30 cellular contexts compared by ENCODE assay signal in genomic region chr7:74001150-74001494, GRCh38. TPM values are rescaled to one million over a fixed set of nuclear protein-coding genes. Genes with fewer than 3 reads are reported as not detected.
DNase-seq lines count a peak whose midpoint lies in the region; ATAC-seq and TF ChIP-seq lines count a peak whose summit lies in the region.
"Had no signal": no experiment of that assay in that cellular context is flagged by ENCODE, and none has a peak within 500 bp of the region (broad histone marks: within the 10 kb centered on the region; RNA-seq: fewer than 3 reads in every experiment).

No MANE protein-coding gene starts in this region.

- 59% methylated on average over 4 of the region's 4 CpGs; no CpG with 5 or more reads in 1 of the 2 donors for WGBS in transverse colon (ENCODE audit: low coverage in 1 of 2), 2 donors

- in situ Hi-C loops in transverse colon (cut with MboI; ENCODE audit: low pct_ligation_motif_present in 1 of 4, low pct_unique_long_range_greater_than_20kb in 1 of 4, low sequenced_read_pairs in 3 of 4) (loop anchor here in 1 of 4 donors (25.0 kb wide), 1 partner anchor 114 kb away; no protein-coding TSS in a partner anchor), HAP-1 (cut with MboI; ENCODE audit: low sequenced_read_pairs) (no loop called here)

- no peak overlapping the region for H3K4me3 Mint-ChIP-seq in activated CD8-positive, alpha-beta T cell treated with anti-CD3 and anti-CD28 coated beads, Interleukin-2, amount 10 ng/mL, durations not matched to agents 7 days and 5 days
- no peak overlapping the region for H3K4me3 Mint-ChIP-seq in activated CD8-positive, alpha-beta T cell treated with anti-CD3 and anti-CD28 coated beads for 36 hours
- H3K4me3 Mint-ChIP-seq in neural crest cell: no peak overlapping the region
- H3K4me3 Mint-ChIP-seq: activated CD4-positive, alpha-beta T cell treated with anti-CD3 and anti-CD28 coated beads, Interleukin-2, amount 10 ng/mL, durations not matched to agents 24 days and 14 days; activated T-cell treated with anti-CD3 and anti-CD28 coated beads, Interleukin-2, amount 50 U/mL, for 4 hours; T-cell had no signal

- CTCF ChIA-PET in activated CD8-positive, alpha-beta T cell treated with anti-CD3 and anti-CD28 coated beads, Interleukin-2, amount 10 ng/mL, durations not matched to agents 7 days and 5 days (lab: Charles Lee): no interaction called here
- CTCF ChIA-PET in activated CD8-positive, alpha-beta T cell treated with anti-CD3 and anti-CD28 coated beads for 36 hours (lab: Charles Lee): no interaction called here

- peak overlapping the region; percentile 55 to 71 (median 58) for H3K27ac ChIP-seq in transverse colon
- H3K27ac ChIP-seq: 22Rv1, C4-2B, gastrocnemius medialis, neutrophil had no signal

- H3K27ac Mint-ChIP-seq in activated CD8-positive, alpha-beta T cell treated with anti-CD3 and anti-CD28 coated beads, Interleukin-2, amount 10 ng/mL, durations not matched to agents 7 days and 5 days: peak overlapping the region; percentile 30
- no peak overlapping the region for H3K27ac Mint-ChIP-seq in activated CD8-positive, alpha-beta T cell treated with anti-CD3 and anti-CD28 coated beads for 36 hours
- H3K27ac Mint-ChIP-seq in neural crest cell (ENCODE audit: unreplicated experiment): peak overlapping the region; percentile 19
- H3K27ac Mint-ChIP-seq: activated CD4-positive, alpha-beta T cell treated with anti-CD3 and anti-CD28 coated beads, Interleukin-2, amount 10 ng/mL, durations not matched to agents 24 days and 14 days; progenitor cell of endocrine pancreas; T-cell had no signal

- intact Hi-C loops in activated CD8-positive, alpha-beta T cell treated with anti-CD3 and anti-CD28 coated beads for 36 hours (cut with micrococcal nuclease): no loop called here
- intact Hi-C loops in transverse colon (cut with DNase I; ENCODE audit: low total_unique reads): no loop called here

- H3K27me3 Mint-ChIP-seq in activated CD8-positive, alpha-beta T cell treated with anti-CD3 and anti-CD28 coated beads, Interleukin-2, amount 10 ng/mL, durations not matched to agents 7 days and 5 days (ENCODE audit: low read depth): no peaks in the 10 kb centered on the region
- peaks cover 12% of the 10 kb centered on the region for H3K27me3 Mint-ChIP-seq in activated CD8-positive, alpha-beta T cell treated with anti-CD3 and anti-CD28 coated beads for 36 hours
- no peaks in the 10 kb centered on the region for H3K27me3 Mint-ChIP-seq in neural crest cell (ENCODE audit: low read depth)

- H3K9me3 ChIP-seq in transverse colon: no peaks in the 10 kb centered on the region
- no peaks in the 10 kb centered on the region for H3K9me3 ChIP-seq in HAP-1
- H3K9me3 ChIP-seq: gastrocnemius medialis, neutrophil had no signal

- H3K9me3 Mint-ChIP-seq in activated CD8-positive, alpha-beta T cell treated with anti-CD3 and anti-CD28 coated beads, Interleukin-2, amount 10 ng/mL, durations not matched to agents 7 days and 5 days (ENCODE audit: insufficient read depth): no peaks in the 10 kb centered on the region
- H3K9me3 Mint-ChIP-seq in activated CD8-positive, alpha-beta T cell treated with anti-CD3 and anti-CD28 coated beads for 36 hours: no peaks in the 10 kb centered on the region
- H3K9me3 Mint-ChIP-seq in neural crest cell: no peaks in the 10 kb centered on the region
- H3K9me3 Mint-ChIP-seq: activated T-cell treated with anti-CD3 and anti-CD28 coated beads, Interleukin-2, amount 50 U/mL, for 4 hours; T-cell had no signal

- no peak for DNase-seq in activated CD8-positive, alpha-beta T cell treated with anti-CD3 and anti-CD28 coated beads, Interleukin-2, amount 10 ng/mL, durations not matched to agents 7 days and 5 days
- no peak for DNase-seq in activated CD8-positive, alpha-beta T cell treated with anti-CD3 and anti-CD28 coated beads for 36 hours
- DNase-seq in ecto neural progenitor cell (ENCODE audit: low spot score) (peak; percentile 32), neural crest cell (ENCODE audit: low read depth, low spot score) (no peak), transverse colon (no peak), HAP-1 (ENCODE audit: low spot score in 2 of 2) (no peak), germinal center (ENCODE audit: low spot score) (no peak)
- DNase-seq: activated CD4-positive, alpha-beta T cell treated with anti-CD3 and anti-CD28 coated beads, Interleukin-2, amount 10 ng/mL, durations not matched to agents 24 days and 14 days; activated T-cell treated with anti-CD3 and anti-CD28 coated beads, Interleukin-2, amount 50 U/mL, for 4 hours; central memory CD4-positive, alpha-beta T cell; COR-L47; dermis blood vessel endothelial cell; gastrocnemius medialis; hypothalamus; left colon; NCI-H1105 treated with DMSO at 0.1 percent for 48 hours; NCI-H187 treated with DMSO at 0.1 percent for 48 hours; NCI-H2171; NCI-H510A; RPMI8226; stimulated activated CD4-positive, alpha-beta T cell treated with anti-CD3 and anti-CD28 coated beads, Interleukin-4, amount 100 ng/mL, for 4 hours; substantia nigra; T-cell had no signal

- H3K27me3 ChIP-seq in transverse colon (no peaks in the 10 kb centered on the region), HAP-1 (ENCODE audit: low read depth) (no peaks in the 10 kb centered on the region)
- H3K27me3 ChIP-seq: gastrocnemius medialis had no signal

- no peak for TF ChIP-seq EP300 in transverse colon (IDR thresholded peaks at IDR 0.05; ENCODE audit: low read depth)

- H3K4me1 Mint-ChIP-seq in activated CD8-positive, alpha-beta T cell treated with anti-CD3 and anti-CD28 coated beads, Interleukin-2, amount 10 ng/mL, durations not matched to agents 7 days and 5 days (ENCODE audit: low read depth): peaks cover 24% of the 10 kb centered on the region
- peaks cover 5% of the 10 kb centered on the region for H3K4me1 Mint-ChIP-seq in activated CD8-positive, alpha-beta T cell treated with anti-CD3 and anti-CD28 coated beads for 36 hours (ENCODE audit: low read depth)
- H3K4me1 Mint-ChIP-seq in neural crest cell: no peaks in the 10 kb centered on the region

- no peak for TF ChIP-seq CTCF in activated CD8-positive, alpha-beta T cell treated with anti-CD3 and anti-CD28 coated beads for 36 hours (IDR thresholded peaks at IDR 0.05)
- TF ChIP-seq CTCF in neural crest cell (conservative IDR thresholded peaks at IDR 0.05): no peak
- no peak for TF ChIP-seq CTCF in transverse colon (IDR thresholded peaks at IDR 0.05)

- no peak overlapping the region for H3K4me3 ChIP-seq in transverse colon
- no peak overlapping the region for H3K4me3 ChIP-seq in HAP-1
- H3K4me3 ChIP-seq: gastrocnemius medialis had no signal

- no peak for TF ChIP-seq POLR2A in transverse colon (IDR thresholded peaks at IDR 0.05)

- H3K4me1 ChIP-seq in transverse colon (peaks cover 0 to 32% (median 26%) of the 10 kb centered on the region in 4 donors), HAP-1 (no peaks in the 10 kb centered on the region)

- H3K36me3 Mint-ChIP-seq in activated CD8-positive, alpha-beta T cell treated with anti-CD3 and anti-CD28 coated beads, Interleukin-2, amount 10 ng/mL, durations not matched to agents 7 days and 5 days (ENCODE audit: low read depth): no peaks in the 10 kb centered on the region
- no peaks in the 10 kb centered on the region for H3K36me3 Mint-ChIP-seq in activated CD8-positive, alpha-beta T cell treated with anti-CD3 and anti-CD28 coated beads for 36 hours (ENCODE audit: low read depth)
- no peaks in the 10 kb centered on the region for H3K36me3 Mint-ChIP-seq in neural crest cell (ENCODE audit: low read depth)
- H3K36me3 Mint-ChIP-seq: T-cell had no signal

- POLR2A ChIA-PET in activated CD8-positive, alpha-beta T cell treated with anti-CD3 and anti-CD28 coated beads, Interleukin-2, amount 10 ng/mL, durations not matched to agents 7 days and 5 days (lab: Charles Lee): no interaction called here
- POLR2A ChIA-PET in activated CD8-positive, alpha-beta T cell treated with anti-CD3 and anti-CD28 coated beads for 36 hours (lab: Charles Lee): no interaction called here

- H3K36me3 ChIP-seq in transverse colon (no peaks in the 10 kb centered on the region), HAP-1 (replicated peaks) (no peaks in the 10 kb centered on the region)
- H3K36me3 ChIP-seq: gastrocnemius medialis, neutrophil had no signal

- ATAC-seq in activated CD8-positive, alpha-beta T cell treated with anti-CD3 and anti-CD28 coated beads, Interleukin-2, amount 10 ng/mL, durations not matched to agents 7 days and 5 days: no peak
- ATAC-seq in activated CD8-positive, alpha-beta T cell treated with anti-CD3 and anti-CD28 coated beads for 36 hours: no peak
- no peak for ATAC-seq in GM18498 (IDR thresholded peaks at IDR 0.05; ENCODE audit: unreplicated experiment)
- ATAC-seq: activated T-cell treated with anti-CD3 and anti-CD28 coated beads, Interleukin-2, amount 50 U/mL, for 4 hours; gastrocnemius medialis; left colon; sciatic nerve; T-cell had no signal

RNA-seq across cellular contexts. Expression of gene ELN, which starts 26.9 kb away (rescaled TPM):
- total RNA-seq in activated CD8-positive, alpha-beta T cell treated with anti-CD3 and anti-CD28 coated beads, Interleukin-2, amount 10 ng/mL, durations not matched to agents 7 days and 5 days: not detected
- total RNA-seq in activated CD8-positive, alpha-beta T cell treated with anti-CD3 and anti-CD28 coated beads for 36 hours: not detected
- total RNA-seq in neural crest cell (0.41 and 1.0 TPM in 2 replicates), transverse colon (100 to 1,000 TPM in 1 of 4 donors, 10 to 100 TPM in 2, 1 to 10 TPM in 1; 8.4 to 147 (median 25.8) TPM)
- total RNA-seq: activated CD4-positive, alpha-beta T cell treated with anti-CD3 and anti-CD28 coated beads, Interleukin-2, amount 10 ng/mL, durations not matched to agents 24 days and 14 days; SK-MEL-5 had no signal
